Comparison of ENCODE assay signal across 15 cellular contexts in the genomic region with DNA sequence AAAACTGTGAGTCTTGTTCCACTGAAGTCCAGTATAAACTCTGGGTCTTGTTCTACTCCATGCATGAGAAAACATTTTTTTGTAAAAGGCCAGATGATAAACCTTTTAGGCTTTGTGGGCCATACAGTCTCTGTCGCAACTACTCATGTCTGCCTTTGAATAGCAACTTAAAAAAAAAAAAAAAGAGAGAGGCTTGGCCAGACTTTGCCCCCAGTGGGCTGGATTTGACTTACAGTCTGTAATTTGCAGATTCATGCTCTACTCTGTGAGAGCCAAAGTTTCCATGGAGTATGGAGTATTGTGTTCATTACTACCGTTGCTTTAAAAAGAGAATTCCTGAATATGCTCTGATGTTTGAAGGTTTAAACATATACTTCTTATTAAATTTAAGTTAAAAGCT.
A peak's percentile ranks its signal among the peaks of the same experiment; 100 is the strongest.
DNase-seq lines count a peak whose midpoint lies in the region; ATAC-seq, FAIRE-seq and TF ChIP-seq lines count a peak whose summit lies in the region.
"Had no signal": no experiment of that assay in that cellular context is flagged by ENCODE, and none has a peak within 500 bp of the region (broad histone marks: within the 10 kb centered on the region; RNA-seq: fewer than 3 reads in every experiment).

No MANE protein-coding gene starts in this region.

- no peaks in the 10 kb centered on the region for H3K9me3 ChIP-seq in T-helper 17 cell (ENCODE audit: control insufficient read depth, low read length, poor library complexity, severe bottlenecking)
- H3K9me3 ChIP-seq: gastrocnemius medialis, suprapubic skin had no signal

- peak; percentile 31 for DNase-seq in DMS53 (lab: John Stamatoyannopoulos, UW)
- DNase-seq in DMS53 treated with DMSO at 0.1 percent for 48 hours (lab: John Stamatoyannopoulos, UW; ENCODE audit: unreplicated experiment) = no peak
- no peak for DNase-seq in chondrocyte (ENCODE audit: low spot score)
- DNase-seq in iPS-NIHi11 (ENCODE audit: low spot score) = peak; percentile 23
- DNase-seq in stromal cell of bone marrow (ENCODE audit: low read depth) = peak; percentile 44
- DNase-seq in stimulated activated CD8-positive, alpha-beta memory T cell treated with anti-CD3 and anti-CD28 coated beads, Interleukin-4, amount 100 ng/mL, for 48 hours = no peak
- DNase-seq in HTR-8/SVneo (ENCODE audit: insufficient read length, low spot score) = no peak
- no peak for DNase-seq in T-helper 17 cell
- DNase-seq: 8988T; activated CD4-positive, alpha-beta T cell treated with anti-CD3 and anti-CD28 coated beads, Interleukin-2, amount 10 ng/mL, durations not matched to agents 24 days and 14 days; activated T-cell treated with anti-CD3 and anti-CD28 coated beads, Interleukin-2, amount 50 U/mL, for 4 hours; CD8-positive, alpha-beta T cell; gastrocnemius medialis; NCI-H1092 treated with DMSO at 0.1 percent for 48 hours had no signal

- no peak overlapping the region for H3K27ac Mint-ChIP-seq in chondrocyte (ENCODE audit: unreplicated experiment)
- no peak overlapping the region for H3K27ac Mint-ChIP-seq in T-helper 17 cell
- H3K27ac Mint-ChIP-seq: activated CD4-positive, alpha-beta T cell treated with anti-CD3 and anti-CD28 coated beads, Interleukin-2, amount 10 ng/mL, durations not matched to agents 24 days and 14 days; CD8-positive, alpha-beta T cell had no signal

- peak; percentile 11 for TF ChIP-seq CTCF in chondrocyte (IDR thresholded peaks at IDR 0.05)

- H3K4me1 Mint-ChIP-seq in chondrocyte (ENCODE audit: low read depth) = no peaks in the 10 kb centered on the region
- no peaks in the 10 kb centered on the region for H3K4me1 Mint-ChIP-seq in T-helper 17 cell
- H3K4me1 Mint-ChIP-seq: activated CD4-positive, alpha-beta T cell treated with anti-CD3 and anti-CD28 coated beads, Interleukin-2, amount 10 ng/mL, durations not matched to agents 24 days and 14 days had no signal

- ATAC-seq in T-helper 17 cell = no peak
- ATAC-seq: activated T-cell treated with anti-CD3 and anti-CD28 coated beads, Interleukin-2, amount 50 U/mL, for 4 hours; CD8-positive, alpha-beta T cell; gastrocnemius medialis had no signal

- H3K9me3 Mint-ChIP-seq in chondrocyte (ENCODE audit: low read depth) = no peaks in the 10 kb centered on the region
- H3K9me3 Mint-ChIP-seq: activated T-cell treated with anti-CD3 and anti-CD28 coated beads, Interleukin-2, amount 50 U/mL, for 4 hours; CD8-positive, alpha-beta T cell had no signal

- H3K4me3 Mint-ChIP-seq in chondrocyte (ENCODE audit: unreplicated experiment) = no peak overlapping the region
- H3K4me3 Mint-ChIP-seq in T-helper 17 cell = no peak overlapping the region
- H3K4me3 Mint-ChIP-seq: activated CD4-positive, alpha-beta T cell treated with anti-CD3 and anti-CD28 coated beads, Interleukin-2, amount 10 ng/mL, durations not matched to agents 24 days and 14 days; activated T-cell treated with anti-CD3 and anti-CD28 coated beads, Interleukin-2, amount 50 U/mL, for 4 hours; CD8-positive, alpha-beta T cell had no signal

- H3K27me3 Mint-ChIP-seq in chondrocyte (ENCODE audit: low read depth) (peaks cover 10% of the 10 kb centered on the region), T-helper 17 cell (peaks cover 23% of the 10 kb centered on the region)
- H3K27me3 Mint-ChIP-seq: activated CD4-positive, alpha-beta T cell treated with anti-CD3 and anti-CD28 coated beads, Interleukin-2, amount 10 ng/mL, durations not matched to agents 24 days and 14 days had no signal

- H3K36me3 Mint-ChIP-seq in chondrocyte (ENCODE audit: low read depth) = no peaks in the 10 kb centered on the region
- no peaks in the 10 kb centered on the region for H3K36me3 Mint-ChIP-seq in T-helper 17 cell (ENCODE audit: low read depth)
- H3K36me3 Mint-ChIP-seq: CD8-positive, alpha-beta T cell had no signal

- FAIRE-seq in HTR-8/SVneo (lab: Jason Lieb, UNC) = no peak

Comparison
In these comparisons a context has a peak if more than half of its experiments do, and no peak if none do; other contexts are left out.
1. DNase-seq: peak in DMS53 (single experiment), iPS-NIHi11 (single experiment) and stromal cell of bone marrow (single experiment); none in DMS53 treated with DMSO at 0.1 percent for 48 hours (single experiment), chondrocyte (single experiment), stimulated activated CD8-positive, alpha-beta memory T cell treated with anti-CD3 and anti-CD28 coated beads, Interleukin-4, amount 100 ng/mL, for 48 hours (single experiment), HTR-8/SVneo (single experiment) and T-helper 17 cell (0 of 3).